Comparison of ENCODE assay signal across 1 cellular context in genomic region chr11:66336234-66337102, GRCh38.
TF ChIP-seq lines count a peak whose summit lies in the region.

RIN1 (minus strand) TSS chr11:66336434; CDS start chr11:66336402, 32 bp downstream.

TF ChIP-seq in HepG2, 621 proteins besides CTCF, POLR2A, EP300 and RAD21 (continued from another document and continues in another):
- 0 out of 2 replicates have a peak, but pooled peaks have one; percentile 40 for TF ChIP-seq ZNF800 (CRISPR knock-in tag; IDR thresholded peaks at IDR 0.05)
- 0 out of 2 replicates have a peak, but pooled peaks have one; percentile 66 for TF ChIP-seq JUND (CRISPR knock-in tag; IDR thresholded peaks at IDR 0.05)
- peak; percentile 79 for TF ChIP-seq ZNF781 (CRISPR knock-in tag; IDR thresholded peaks at IDR 0.05; ENCODE audit: borderline replicate concordance, not compliant biosample characterization)
- TF ChIP-seq NFKB2 (CRISPR knock-in tag; IDR thresholded peaks at IDR 0.05; ENCODE audit: borderline replicate concordance) = peak; percentile 55; the same call in 1 of the 2 replicates
- no peak; the same call in 1 of the 2 replicates for TF ChIP-seq ZBTB10 (CRISPR knock-in tag; IDR thresholded peaks at IDR 0.05; ENCODE audit: borderline replicate concordance)
- TF ChIP-seq IRF9 (CRISPR knock-in tag; IDR thresholded peaks at IDR 0.05; ENCODE audit: borderline replicate concordance) = peak; percentile 87; the same call in 1 of the 2 replicates
- 0 out of 2 replicates have a peak, but pooled peaks have one; percentile 37 for TF ChIP-seq FOSL1 (CRISPR knock-in tag; IDR thresholded peaks at IDR 0.05; ENCODE audit: borderline replicate concordance)
- peak; percentile 87 for TF ChIP-seq REPIN1 (CRISPR knock-in tag; IDR thresholded peaks at IDR 0.05; ENCODE audit: borderline replicate concordance, low read depth)
- peak; percentile 69; the same call in 1 of the 2 replicates for TF ChIP-seq HOXA5 (CRISPR knock-in tag; IDR thresholded peaks at IDR 0.05)
- TF ChIP-seq CCAR2 (optimal IDR thresholded peaks at IDR 0.05; ENCODE audit: low read depth, low read length) = peak; percentile 69
- peak; percentile 62; the same call in 1 of the 2 replicates for TF ChIP-seq KDM5B (CRISPR knock-in tag; IDR thresholded peaks at IDR 0.05; ENCODE audit: borderline replicate concordance)
- TF ChIP-seq ZBTB14 (CRISPR knock-in tag; IDR thresholded peaks at IDR 0.05) = no peak
- TF ChIP-seq SIN3A (IDR thresholded peaks at IDR 0.05; ENCODE audit: borderline replicate concordance, low read depth, low read length) = peak; percentile 75
- peak; percentile 42; the same call in 1 of the 2 replicates for TF ChIP-seq SIN3B (IDR thresholded peaks at IDR 0.05; ENCODE audit: low read length)
- peak; percentile 85 for TF ChIP-seq RFX3 (CRISPR knock-in tag; IDR thresholded peaks at IDR 0.05)
- TF ChIP-seq ARHGAP35 (CRISPR knock-in tag; IDR thresholded peaks at IDR 0.05; ENCODE audit: borderline replicate concordance) = no peak; the same call in 1 of the 2 replicates
- TF ChIP-seq NONO (IDR thresholded peaks at IDR 0.05) = no peak
- peak; percentile 94 for TF ChIP-seq NONO (CRISPR knock-in tag; conservative IDR thresholded peaks at IDR 0.05)
- TF ChIP-seq THAP8 (CRISPR knock-in tag; IDR thresholded peaks at IDR 0.05; ENCODE audit: borderline replicate concordance) = no peak
- peak; percentile 85 for TF ChIP-seq RXRA (CRISPR knock-in tag; IDR thresholded peaks at IDR 0.05)
- TF ChIP-seq IKZF5 (CRISPR knock-in tag; IDR thresholded peaks at IDR 0.05) = peak; percentile 92
- TF ChIP-seq MYPOP (CRISPR knock-in tag; IDR thresholded peaks at IDR 0.05) = peak; percentile 89
- TF ChIP-seq CBX1 (IDR thresholded peaks at IDR 0.05; ENCODE audit: low read depth) = peak; percentile 38
- peak; percentile 32; the same call in 1 of the 2 replicates for TF ChIP-seq ZNF609 (CRISPR knock-in tag; IDR thresholded peaks at IDR 0.05; ENCODE audit: borderline replicate concordance)
- TF ChIP-seq ZNF572 (CRISPR knock-in tag; IDR thresholded peaks at IDR 0.05) = peak; percentile 96
- peak; percentile 79 for TF ChIP-seq ZEB1 (IDR thresholded peaks at IDR 0.05; ENCODE audit: insufficient replicate concordance, low read depth)
- TF ChIP-seq ZFX (CRISPR knock-in tag; IDR thresholded peaks at IDR 0.05; ENCODE audit: low read depth) = peak; percentile 80
- peak; percentile 37; the same call in 1 of the 2 replicates for TF ChIP-seq HMG20A (CRISPR knock-in tag; IDR thresholded peaks at IDR 0.05; ENCODE audit: borderline replicate concordance)
- TF ChIP-seq ZSCAN31 (CRISPR knock-in tag; IDR thresholded peaks at IDR 0.05; ENCODE audit: low read depth) = peak; percentile 78
- TF ChIP-seq ZNF414 (CRISPR knock-in tag; IDR thresholded peaks at IDR 0.05) = no peak; the same call in 1 of the 2 replicates
- no peak for TF ChIP-seq TCF12 (IDR thresholded peaks at IDR 0.05)
- no peak for TF ChIP-seq TCF12 (CRISPR knock-in tag; IDR thresholded peaks at IDR 0.05)
- no peak for TF ChIP-seq ZNF263 (CRISPR knock-in tag; IDR thresholded peaks at IDR 0.05)
- peak; percentile 87 for TF ChIP-seq PITX1 (CRISPR knock-in tag; IDR thresholded peaks at IDR 0.05)
- peak; percentile 66 for TF ChIP-seq UBTF (CRISPR knock-in tag; IDR thresholded peaks at IDR 0.05)
- peak; percentile 69; the same call in 1 of the 2 replicates for TF ChIP-seq TFAP4 (IDR thresholded peaks at IDR 0.05; ENCODE audit: borderline replicate concordance, low read depth)
